ENCODE assay signal across 9 cellular contexts in the genomic region with DNA sequence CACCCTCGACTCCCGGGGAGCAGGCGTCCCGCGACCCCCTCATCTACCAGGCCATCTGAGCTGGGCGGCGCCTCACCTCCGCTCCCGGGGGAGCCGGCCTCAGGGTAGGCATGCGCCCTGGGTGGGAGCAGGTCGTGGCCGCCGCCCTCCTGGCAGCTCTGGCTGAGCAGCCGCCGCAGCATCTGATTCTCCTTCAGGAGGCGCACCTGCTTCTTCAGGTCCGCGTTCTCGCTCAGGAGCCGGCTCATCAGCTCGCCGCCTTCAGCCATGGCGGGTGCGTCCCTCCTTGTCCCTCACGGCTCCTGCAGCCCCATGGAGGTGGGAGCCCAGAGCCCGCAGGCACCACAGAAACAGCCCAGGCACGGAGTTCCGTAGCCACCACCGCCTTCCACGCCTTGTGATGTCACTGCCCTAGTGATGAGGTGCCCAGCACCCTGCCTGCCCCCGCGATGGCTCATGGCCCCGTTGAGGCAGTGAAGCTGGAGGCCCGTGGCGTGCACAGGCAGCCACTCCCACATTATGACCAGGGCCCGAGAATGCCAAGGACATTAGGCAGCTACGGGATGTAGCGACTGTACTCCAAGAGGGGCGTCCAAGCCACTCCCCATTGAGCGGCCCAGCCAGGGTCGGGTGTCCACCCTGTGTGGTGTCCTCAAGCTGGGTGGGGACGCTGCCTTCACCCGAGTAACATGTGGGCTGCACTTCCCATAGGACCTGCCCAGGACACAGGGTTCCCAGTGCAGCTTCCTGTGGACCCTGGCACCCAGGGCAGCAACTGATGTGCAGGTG. TPM values are rescaled to one million over a fixed set of nuclear protein-coding genes. Genes with fewer than 3 reads are reported as not detected.
DNase-seq lines count a peak whose midpoint lies in the region; ATAC-seq lines count a peak whose summit lies in the region.
"Had no signal": no experiment of that assay in that cellular context is flagged by ENCODE, and none has a peak within 500 bp of the region (broad histone marks: within the 10 kb centered on the region; RNA-seq: fewer than 3 reads in every experiment).

No MANE protein-coding gene starts in this region.

- H3K4me1 Mint-ChIP-seq in activated CD4-positive, alpha-beta T cell treated with anti-CD3 and anti-CD28 coated beads for 36 hours, result peaks cover 4% of the 10 kb centered on the region
- peaks cover 10% of the 10 kb centered on the region for H3K4me1 Mint-ChIP-seq in activated CD4-positive, alpha-beta memory T cell treated with anti-CD3 and anti-CD28 coated beads for 36 hours (ENCODE audit: low read depth)

- H3K4me1 ChIP-seq in skeletal muscle satellite cell (ENCODE audit: control insufficient read depth, insufficient read depth, low read length), result peaks cover 7% of the 10 kb centered on the region

- H3K4me2 ChIP-seq in skeletal muscle satellite cell (ENCODE audit: low read length), result peak overlapping the region; percentile 60

- no peaks in the 10 kb centered on the region for H3K27me3 Mint-ChIP-seq in activated CD4-positive, alpha-beta T cell treated with anti-CD3 and anti-CD28 coated beads for 36 hours
- H3K27me3 Mint-ChIP-seq in activated CD4-positive, alpha-beta memory T cell treated with anti-CD3 and anti-CD28 coated beads for 36 hours, result peaks cover 5% of the 10 kb centered on the region

- peak overlapping the region; percentile 59 for H3K4me3 Mint-ChIP-seq in activated CD4-positive, alpha-beta T cell treated with anti-CD3 and anti-CD28 coated beads for 36 hours
- H3K4me3 Mint-ChIP-seq in activated CD4-positive, alpha-beta memory T cell treated with anti-CD3 and anti-CD28 coated beads for 36 hours, result peak overlapping the region; percentile 55

- no peaks in the 10 kb centered on the region for H3K9me3 Mint-ChIP-seq in activated CD4-positive, alpha-beta T cell treated with anti-CD3 and anti-CD28 coated beads for 36 hours (ENCODE audit: low read depth)
- peaks cover under 1% of the 10 kb centered on the region for H3K9me3 Mint-ChIP-seq in activated CD4-positive, alpha-beta memory T cell treated with anti-CD3 and anti-CD28 coated beads for 36 hours

- ATAC-seq in activated CD4-positive, alpha-beta T cell treated with anti-CD3 and anti-CD28 coated beads for 36 hours, result no peak
- ATAC-seq in left cardiac atrium (peak in 1 of 2 donors; percentile 5), HG03460 (IDR thresholded peaks at IDR 0.05; ENCODE audit: unreplicated experiment) (no peak), GM19035 (IDR thresholded peaks at IDR 0.05; ENCODE audit: unreplicated experiment) (no peak)

- H3K27me3 ChIP-seq in skeletal muscle satellite cell (ENCODE audit: control insufficient read depth, insufficient read depth, low read length), result no peaks in the 10 kb centered on the region

- no peaks in the 10 kb centered on the region for H3K36me3 ChIP-seq in skeletal muscle satellite cell (ENCODE audit: insufficient read depth, low read length)

- DNase-seq in activated CD4-positive, alpha-beta T cell treated with anti-CD3 and anti-CD28 coated beads for 36 hours, result no peak
- DNase-seq in activated CD4-positive, alpha-beta T cell treated with anti-CD3 and anti-CD28 coated beads, Interleukin-2, amount 50 U/mL, for 48 hours, result no peak
- DNase-seq in activated CD4-positive, alpha-beta memory T cell treated with anti-CD3 and anti-CD28 coated beads for 36 hours, result no peak
- DNase-seq in left cardiac atrium, result peak; percentile 46
- no peak for DNase-seq in HPDE6-E6E7 (ENCODE audit: extremely low spot score)
- DNase-seq: NCI-H2081 had no signal

- intact Hi-C loops in activated CD4-positive, alpha-beta T cell treated with anti-CD3 and anti-CD28 coated beads for 36 hours (cut with DNase I, micrococcal nuclease), result no loop called here
- intact Hi-C loops in activated CD4-positive, alpha-beta memory T cell treated with anti-CD3 and anti-CD28 coated beads for 36 hours (cut with micrococcal nuclease), result no loop called here
- intact Hi-C loops in left cardiac atrium (cut with DNase I), result no loop called here

- no peaks in the 10 kb centered on the region for H3K36me3 Mint-ChIP-seq in activated CD4-positive, alpha-beta T cell treated with anti-CD3 and anti-CD28 coated beads for 36 hours (ENCODE audit: low read depth)
- no peaks in the 10 kb centered on the region for H3K36me3 Mint-ChIP-seq in activated CD4-positive, alpha-beta memory T cell treated with anti-CD3 and anti-CD28 coated beads for 36 hours

- H3K9me3 ChIP-seq in skeletal muscle satellite cell (replicated peaks; ENCODE audit: low read length), result no peaks in the 10 kb centered on the region

- no peak overlapping the region for H3K27ac Mint-ChIP-seq in activated CD4-positive, alpha-beta T cell treated with anti-CD3 and anti-CD28 coated beads for 36 hours
- H3K27ac Mint-ChIP-seq in activated CD4-positive, alpha-beta memory T cell treated with anti-CD3 and anti-CD28 coated beads for 36 hours, result no peak overlapping the region

- POLR2A ChIA-PET in activated CD4-positive, alpha-beta T cell treated with anti-CD3 and anti-CD28 coated beads for 36 hours (lab: Charles Lee), result no interaction called here
- POLR2A ChIA-PET in activated CD4-positive, alpha-beta memory T cell treated with anti-CD3 and anti-CD28 coated beads for 36 hours (lab: Charles Lee), result no interaction called here

- CTCF ChIA-PET in activated CD4-positive, alpha-beta T cell treated with anti-CD3 and anti-CD28 coated beads for 36 hours (lab: Charles Lee), result no interaction called here
- CTCF ChIA-PET in activated CD4-positive, alpha-beta memory T cell treated with anti-CD3 and anti-CD28 coated beads for 36 hours (lab: Charles Lee), result no interaction called here

- no peak overlapping the region for H3K9ac ChIP-seq in skeletal muscle satellite cell (ENCODE audit: low read depth, low read length)

- H3K4me3 ChIP-seq in skeletal muscle satellite cell (ENCODE audit: low read length), result peak overlapping the region; percentile 60

RNA-seq across cellular contexts. Expression of a gene that starts 1.5 kb away (rescaled TPM):
- 10 to 100 TPM in 1 of 2 experiments, 1 to 10 TPM in 1; 8.1 to 13.0 TPM for total RNA-seq in activated CD4-positive, alpha-beta T cell treated with anti-CD3 and anti-CD28 coated beads for 36 hours
- total RNA-seq in activated CD4-positive, alpha-beta memory T cell treated with anti-CD3 and anti-CD28 coated beads for 36 hours, result 1 to 10 TPM; 5.7 to 6.7 TPM
- 10 to 100 TPM in 1 of 2 donors, 1 to 10 TPM in 1; 10.0 to 11.0 TPM for total RNA-seq in left cardiac atrium
- total RNA-seq in skeletal muscle satellite cell (2012; rRNA removed), result 8.3 and 13.9 TPM in 2 replicates

RNA-seq across cellular contexts. Expression of a gene that starts 27.4 kb away (rescaled TPM):
- under 1 TPM; 0.16 to 0.23 TPM for total RNA-seq in activated CD4-positive, alpha-beta T cell treated with anti-CD3 and anti-CD28 coated beads for 36 hours
- under 1 TPM in 1 of 2 experiments, not detected in 1; 0.22 TPM for total RNA-seq in activated CD4-positive, alpha-beta memory T cell treated with anti-CD3 and anti-CD28 coated beads for 36 hours
- total RNA-seq in left cardiac atrium, result 1 to 10 TPM in 1 of 2 donors, under 1 TPM in 1; 0.68 to 1.6 TPM
- total RNA-seq in skeletal muscle satellite cell (2012; rRNA removed), result not detected in 2 replicates

RNA-seq across cellular contexts. Expression of a gene that starts 45.8 kb away (rescaled TPM):
- 10 to 100 TPM; 14.1 to 21.3 TPM for total RNA-seq in activated CD4-positive, alpha-beta T cell treated with anti-CD3 and anti-CD28 coated beads for 36 hours
- 10 to 100 TPM; 22.7 to 22.8 TPM for total RNA-seq in activated CD4-positive, alpha-beta memory T cell treated with anti-CD3 and anti-CD28 coated beads for 36 hours
- total RNA-seq in left cardiac atrium, result 10 to 100 TPM; 66.4 to 66.7 TPM
- 74.5 and 79.7 TPM in 2 replicates for total RNA-seq in skeletal muscle satellite cell (2012; rRNA removed)
